Comparison of ENCODE assay signal across 10 cellular contexts in genomic region chr5:135230326-135230925, GRCh38.
DNase-seq lines count a peak whose midpoint lies in the region; ATAC-seq and TF ChIP-seq lines count a peak whose summit lies in the region.
"Had no signal": no experiment of that assay in that cellular context is flagged by ENCODE, and none has a peak within 500 bp of the region (broad histone marks: within the 10 kb centered on the region; RNA-seq: fewer than 3 reads in every experiment).

No MANE protein-coding gene starts in this region.

- H3K27me3 ChIP-seq in adipocyte (replicated peaks; ENCODE audit: control insufficient read depth, insufficient read depth, low read length) = peaks cover under 1% of the 10 kb centered on the region

- no peak overlapping the region for H3K9ac ChIP-seq in adipocyte (ENCODE audit: low read length)

- POLR2A ChIA-PET in HEK293T (lab: Yijun Ruan, JAX) = no interaction called here

- intact Hi-C loops in left cardiac atrium (cut with DNase I) = no loop called here

- DNase-seq in HT1080 (ENCODE audit: low read depth) (peak; percentile 51), adipocyte (ENCODE audit: low read depth) (peak; percentile 63), left cardiac atrium (peak; percentile 72), kidney tubule cell (ENCODE audit: low spot score) (no peak), HEK293T (ENCODE audit: extremely low spot score) (no peak)
- DNase-seq in stimulated activated effector memory CD8-positive, alpha-beta T cell treated with anti-CD3 and anti-CD28 coated beads, Interleukin-12 subunit alpha, Interleukin-12 subunit beta, amount 100 ng/mL, for 72 hours (ENCODE audit: low spot score in 2 of 2) = no peak
- DNase-seq in activated naive CD8-positive, alpha-beta T cell treated with anti-CD3 and anti-CD28 coated beads, Interleukin-2, amount 50 U/mL, for 24 hours = no peak
- DNase-seq: activated CD8-positive, alpha-beta memory T cell treated with anti-CD3 and anti-CD28 coated beads for 24 hours; NCI-H345 had no signal

- H3K9me3 ChIP-seq in adipocyte (ENCODE audit: control insufficient read depth, low read length) = peaks cover 16% of the 10 kb centered on the region

- H3K36me3 Mint-ChIP-seq in stimulated activated effector memory CD8-positive, alpha-beta T cell treated with anti-CD3 and anti-CD28 coated beads, Interleukin-12 subunit alpha, Interleukin-12 subunit beta, amount 100 ng/mL, for 72 hours = no peaks in the 10 kb centered on the region
- no peaks in the 10 kb centered on the region for H3K36me3 Mint-ChIP-seq in activated naive CD8-positive, alpha-beta T cell treated with anti-CD3 and anti-CD28 coated beads, Interleukin-2, amount 50 U/mL, for 24 hours (ENCODE audit: low read depth)

- H3K9me3 Mint-ChIP-seq in stimulated activated effector memory CD8-positive, alpha-beta T cell treated with anti-CD3 and anti-CD28 coated beads, Interleukin-12 subunit alpha, Interleukin-12 subunit beta, amount 100 ng/mL, for 72 hours = no peaks in the 10 kb centered on the region
- no peaks in the 10 kb centered on the region for H3K9me3 Mint-ChIP-seq in activated naive CD8-positive, alpha-beta T cell treated with anti-CD3 and anti-CD28 coated beads, Interleukin-2, amount 50 U/mL, for 24 hours

- H3K4me3 Mint-ChIP-seq in stimulated activated effector memory CD8-positive, alpha-beta T cell treated with anti-CD3 and anti-CD28 coated beads, Interleukin-12 subunit alpha, Interleukin-12 subunit beta, amount 100 ng/mL, for 72 hours = no peak overlapping the region
- no peak overlapping the region for H3K4me3 Mint-ChIP-seq in activated naive CD8-positive, alpha-beta T cell treated with anti-CD3 and anti-CD28 coated beads, Interleukin-2, amount 50 U/mL, for 24 hours

- peak; percentile 82 to 89 for ATAC-seq in left cardiac atrium
- peak; percentile 20 for ATAC-seq in stimulated activated effector memory CD8-positive, alpha-beta T cell treated with anti-CD3 and anti-CD28 coated beads, Interleukin-12 subunit alpha, Interleukin-12 subunit beta, amount 100 ng/mL, for 72 hours
- no peak for ATAC-seq in activated CD4-positive, CD25-positive, alpha-beta regulatory T cell treated with anti-CD3 and anti-CD28 coated beads, Interleukin-2, amount 50 U/mL, for 24 hours
- no peak for ATAC-seq in activated naive CD8-positive, alpha-beta T cell treated with anti-CD3 and anti-CD28 coated beads, Interleukin-2, amount 50 U/mL, for 24 hours

- no peaks in the 10 kb centered on the region for H3K36me3 ChIP-seq in adipocyte (ENCODE audit: control insufficient read depth, insufficient read depth, low read length, severe bottlenecking)

- H3K4me1 Mint-ChIP-seq in stimulated activated effector memory CD8-positive, alpha-beta T cell treated with anti-CD3 and anti-CD28 coated beads, Interleukin-12 subunit alpha, Interleukin-12 subunit beta, amount 100 ng/mL, for 72 hours = no peaks in the 10 kb centered on the region
- no peaks in the 10 kb centered on the region for H3K4me1 Mint-ChIP-seq in activated naive CD8-positive, alpha-beta T cell treated with anti-CD3 and anti-CD28 coated beads, Interleukin-2, amount 50 U/mL, for 24 hours

- CTCF ChIA-PET in HEK293T (lab: Yijun Ruan, JAX) = no interaction called here

- H3K27me3 Mint-ChIP-seq in activated naive CD8-positive, alpha-beta T cell treated with anti-CD3 and anti-CD28 coated beads, Interleukin-2, amount 50 U/mL, for 24 hours = peaks cover 3% of the 10 kb centered on the region

- no peak overlapping the region for H3K27ac Mint-ChIP-seq in stimulated activated effector memory CD8-positive, alpha-beta T cell treated with anti-CD3 and anti-CD28 coated beads, Interleukin-12 subunit alpha, Interleukin-12 subunit beta, amount 100 ng/mL, for 72 hours
- H3K27ac Mint-ChIP-seq in activated naive CD8-positive, alpha-beta T cell treated with anti-CD3 and anti-CD28 coated beads, Interleukin-2, amount 50 U/mL, for 24 hours = no peak overlapping the region

- peak overlapping the region; percentile 30 for H3K4me3 ChIP-seq in adipocyte (ENCODE audit: low read length)

- peaks cover 23% of the 10 kb centered on the region for H3K4me1 ChIP-seq in adipocyte (ENCODE audit: control insufficient read depth, insufficient read depth, low read length)

TF ChIP-seq in HEK293T, 16 proteins besides CTCF, POLR2A, EP300 and RAD21:
- TF ChIP-seq SUZ12 (IDR thresholded peaks at IDR 0.05) (no peak), FOXK2 (IDR thresholded peaks at IDR 0.05) (no peak), ZNF384 (IDR thresholded peaks at IDR 0.05) (no peak), ELF4 (IDR thresholded peaks at IDR 0.05) (no peak), HDGF (IDR thresholded peaks at IDR 0.05; ENCODE audit: borderline replicate concordance) (no peak), LEF1 (IDR thresholded peaks at IDR 0.05; ENCODE audit: borderline replicate concordance) (no peak), PKNOX1 (IDR thresholded peaks at IDR 0.05) (no peak), L3MBTL2 (conservative IDR thresholded peaks at IDR 0.05) (no peak), BHLHE40 (IDR thresholded peaks at IDR 0.05; ENCODE audit: borderline replicate concordance) (no peak), CTBP1 (IDR thresholded peaks at IDR 0.05; ENCODE audit: borderline replicate concordance) (no peak), NFRKB (IDR thresholded peaks at IDR 0.05) (no peak), TARDBP (IDR thresholded peaks at IDR 0.05) (no peak), FOXA1 (IDR thresholded peaks at IDR 0.05) (no peak), ARNT (IDR thresholded peaks at IDR 0.05) (no peak), SP1 (IDR thresholded peaks at IDR 0.05) (no peak), FOXM1 (IDR thresholded peaks at IDR 0.05; ENCODE audit: borderline replicate concordance) (no peak)
TF ChIP-seq in HEK293T: peak in this region for 0.

Comparison
In these comparisons a context has a peak if more than half of its experiments do, and no peak if none do; other contexts are left out.
1. DNase-seq: peak in HT1080 (single experiment), adipocyte (single experiment) and left cardiac atrium (single experiment); none in stimulated activated effector memory CD8-positive, alpha-beta T cell treated with anti-CD3 and anti-CD28 coated beads, Interleukin-12 subunit alpha, Interleukin-12 subunit beta, amount 100 ng/mL, for 72 hours (0 of 2), kidney tubule cell (single experiment), HEK293T (single experiment) and activated naive CD8-positive, alpha-beta T cell treated with anti-CD3 and anti-CD28 coated beads, Interleukin-2, amount 50 U/mL, for 24 hours (single experiment).
2. ATAC-seq: peak in left cardiac atrium (2 of 2) and stimulated activated effector memory CD8-positive, alpha-beta T cell treated with anti-CD3 and anti-CD28 coated beads, Interleukin-12 subunit alpha, Interleukin-12 subunit beta, amount 100 ng/mL, for 72 hours (single experiment); none in activated CD4-positive, CD25-positive, alpha-beta regulatory T cell treated with anti-CD3 and anti-CD28 coated beads, Interleukin-2, amount 50 U/mL, for 24 hours (0 of 2) and activated naive CD8-positive, alpha-beta T cell treated with anti-CD3 and anti-CD28 coated beads, Interleukin-2, amount 50 U/mL, for 24 hours (single experiment).